19 cellular contexts compared by ENCODE assay signal in genomic region chr6:130161627-130162404, GRCh38.
DNase-seq lines count a peak whose midpoint lies in the region; ATAC-seq and TF ChIP-seq lines count a peak whose summit lies in the region.
"Had no signal": no experiment of that assay in that cellular context is flagged by ENCODE, and none has a peak within 500 bp of the region (broad histone marks: within the 10 kb centered on the region; RNA-seq: fewer than 3 reads in every experiment).

No MANE protein-coding gene starts in this region.

- peaks cover 2% of the 10 kb centered on the region for H3K36me3 ChIP-seq in urinary bladder (ENCODE audit: insufficient read depth)
- H3K36me3 ChIP-seq: BLaER1 treated with 17β-estradiol and CSF1 and Interleukin-3, amounts not matched to agents 10 nM and 100 nM had no signal

- H3K27ac ChIP-seq in urinary bladder (ENCODE audit: low read depth): peak overlapping the region; percentile 23
- H3K27ac ChIP-seq: 22Rv1; BLaER1 treated with 17β-estradiol and CSF1 and Interleukin-3, amounts not matched to agents 10 nM and 100 nM; PC-9; testis had no signal

- DNase-seq in activated T-cell treated with anti-CD3 and anti-CD28 coated beads, Interleukin-2, amount 50 U/mL, for 24 hours: no peak
- no peak for DNase-seq in activated T-cell treated with anti-CD3 and anti-CD28 coated beads, Interleukin-2, amount 50 U/mL, for 1 hour
- peak; percentile 26 to 44 for DNase-seq in cardiac fibroblast (ENCODE audit: low read depth in 2 of 2)
- peak in 1 of 3 donors; percentile 16 for DNase-seq in immature natural killer cell
- DNase-seq in progenitor cell of endocrine pancreas (ENCODE audit: low spot score, unreplicated experiment): no peak
- DNase-seq in NCI-H226: no peak
- DNase-seq: activated CD8-positive, alpha-beta memory T cell treated with anti-CD3 and anti-CD28 coated beads, Interleukin-2, amount 10 ng/mL, durations not matched to agents 7 days and 5 days; activated naive CD4-positive, alpha-beta T cell treated with anti-CD3 and anti-CD28 coated beads for 36 hours; NCI-H2081 treated with DMSO at 0.1 percent for 48 hours; NCI-H526 treated with DMSO at 0.1 percent for 48 hours; PC-9; T-cell; testis had no signal

- no peaks in the 10 kb centered on the region for H3K27me3 Mint-ChIP-seq in activated T-cell treated with anti-CD3 and anti-CD28 coated beads, Interleukin-2, amount 50 U/mL, for 24 hours
- H3K27me3 Mint-ChIP-seq in immature natural killer cell (ENCODE audit: low read depth in 3 of 3) (no peaks in the 10 kb centered on the region), progenitor cell of endocrine pancreas (peaks cover 21% of the 10 kb centered on the region)
- H3K27me3 Mint-ChIP-seq: activated CD8-positive, alpha-beta memory T cell treated with anti-CD3 and anti-CD28 coated beads, Interleukin-2, amount 10 ng/mL, durations not matched to agents 7 days and 5 days; T-cell had no signal

- ATAC-seq in HG02588 (IDR thresholded peaks at IDR 0.05; ENCODE audit: unreplicated experiment): no peak
- ATAC-seq: activated CD4-positive, CD25-positive, alpha-beta regulatory T cell treated with anti-CD3 and anti-CD28 coated beads, Interleukin-2, amount 50 U/mL, for 24 hours; activated CD8-positive, alpha-beta memory T cell treated with anti-CD3 and anti-CD28 coated beads, Interleukin-2, amount 10 ng/mL, durations not matched to agents 7 days and 5 days; T-cell had no signal

- WGBS in urinary bladder: 38% methylated on average over 6 of the region's 6 CpGs

- peaks cover 17% of the 10 kb centered on the region for H3K9me3 Mint-ChIP-seq in activated T-cell treated with anti-CD3 and anti-CD28 coated beads, Interleukin-2, amount 50 U/mL, for 24 hours
- H3K9me3 Mint-ChIP-seq in immature natural killer cell: no peaks in the 10 kb centered on the region
- H3K9me3 Mint-ChIP-seq in progenitor cell of endocrine pancreas (ENCODE audit: low read depth): peaks cover 5% of the 10 kb centered on the region

- H3K27ac Mint-ChIP-seq in activated T-cell treated with anti-CD3 and anti-CD28 coated beads, Interleukin-2, amount 50 U/mL, for 24 hours: peak overlapping the region; percentile 1
- H3K27ac Mint-ChIP-seq in immature natural killer cell (peak overlapping the region; percentile 82 to 90 (median 84)), progenitor cell of endocrine pancreas (no peak overlapping the region)
- H3K27ac Mint-ChIP-seq: activated CD8-positive, alpha-beta memory T cell treated with anti-CD3 and anti-CD28 coated beads, Interleukin-2, amount 10 ng/mL, durations not matched to agents 7 days and 5 days; activated naive CD4-positive, alpha-beta T cell treated with anti-CD3 and anti-CD28 coated beads for 36 hours had no signal

- H3K36me3 Mint-ChIP-seq in activated T-cell treated with anti-CD3 and anti-CD28 coated beads, Interleukin-2, amount 50 U/mL, for 24 hours (ENCODE audit: low read depth): peaks cover 36% of the 10 kb centered on the region
- H3K36me3 Mint-ChIP-seq in immature natural killer cell (peaks cover 45 to 68% (median 50%) of the 10 kb centered on the region in 3 donors), progenitor cell of endocrine pancreas (ENCODE audit: insufficient read depth) (no peaks in the 10 kb centered on the region)

- H3K4me3 ChIP-seq in cardiac fibroblast (replicated peaks in 1 of 2; ENCODE audit: low read depth in 2 of 2, low read length in 2 of 2): no peak overlapping the region
- H3K4me3 ChIP-seq in urinary bladder (ENCODE audit: low read depth, low read length): no peak overlapping the region
- H3K4me3 ChIP-seq: BLaER1 treated with 17β-estradiol and CSF1 and Interleukin-3, amounts not matched to agents 10 nM and 100 nM; lung; PC-9; testis had no signal

- H3K4me1 Mint-ChIP-seq in activated T-cell treated with anti-CD3 and anti-CD28 coated beads, Interleukin-2, amount 50 U/mL, for 24 hours (ENCODE audit: low read depth): peaks cover 16% of the 10 kb centered on the region
- H3K4me1 Mint-ChIP-seq in immature natural killer cell (peaks cover 59 to 91% of the 10 kb centered on the region in 2 donors), progenitor cell of endocrine pancreas (ENCODE audit: low read depth) (no peaks in the 10 kb centered on the region)

- no peak overlapping the region for H3K4me3 Mint-ChIP-seq in activated T-cell treated with anti-CD3 and anti-CD28 coated beads, Interleukin-2, amount 50 U/mL, for 24 hours
- H3K4me3 Mint-ChIP-seq in immature natural killer cell (peak overlapping the region in 2 of 5 donors; percentile 8 to 45), progenitor cell of endocrine pancreas (ENCODE audit: low read depth) (no peak overlapping the region)
- H3K4me3 Mint-ChIP-seq: activated CD8-positive, alpha-beta memory T cell treated with anti-CD3 and anti-CD28 coated beads, Interleukin-2, amount 10 ng/mL, durations not matched to agents 7 days and 5 days; activated naive CD4-positive, alpha-beta T cell treated with anti-CD3 and anti-CD28 coated beads for 36 hours; T-cell had no signal

- no peaks in the 10 kb centered on the region for H3K4me1 ChIP-seq in urinary bladder (ENCODE audit: insufficient read depth)
- H3K4me1 ChIP-seq: testis had no signal

- TF ChIP-seq CTCF in cardiac fibroblast (IDR thresholded peaks at IDR 0.05; ENCODE audit: low read depth, low read length): no peak
- TF ChIP-seq CTCF in progenitor cell of endocrine pancreas (IDR thresholded peaks at IDR 0.05; ENCODE audit: unreplicated experiment): no peak

Comparison
In these comparisons a context has a peak if more than half of its experiments do, and no peak if none do; other contexts are left out.
1. DNase-seq: peak in cardiac fibroblast (2 of 2); none in activated T-cell treated with anti-CD3 and anti-CD28 coated beads, Interleukin-2, amount 50 U/mL, for 24 hours (single experiment), activated T-cell treated with anti-CD3 and anti-CD28 coated beads, Interleukin-2, amount 50 U/mL, for 1 hour (single experiment), progenitor cell of endocrine pancreas (single experiment) and NCI-H226 (single experiment).